8 cellular contexts compared by ENCODE assay signal in the genomic region with DNA sequence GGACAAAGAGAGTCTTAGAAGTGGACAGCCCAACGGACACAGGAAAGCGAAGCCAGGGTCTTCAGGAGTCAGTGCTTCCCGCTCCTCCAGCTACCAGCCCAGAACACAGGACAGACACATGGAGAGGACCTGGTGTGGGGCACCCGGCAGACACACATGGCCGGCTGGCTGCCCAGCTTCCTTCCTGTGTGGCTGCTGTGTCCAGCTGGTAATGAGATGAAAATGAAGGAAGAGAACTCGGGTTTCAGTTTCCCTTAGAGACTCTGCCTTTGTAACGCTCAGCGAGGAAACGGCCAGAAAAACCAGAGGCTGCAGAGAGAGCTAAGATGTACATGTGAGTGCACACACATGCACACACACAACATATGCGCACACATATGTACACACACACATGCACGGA.
DNase-seq lines count a peak whose midpoint lies in the region; ATAC-seq and TF ChIP-seq lines count a peak whose summit lies in the region.

No MANE protein-coding gene starts in this region.

- peaks cover 77% of the 10 kb centered on the region for H3K36me3 Mint-ChIP-seq in activated T-helper 1 cell treated with anti-CD3 and anti-CD28 coated beads, Interleukin-12 subunit alpha, Interleukin-12 subunit beta, Interleukin-2, Interleukin-4 antibody, amounts not matched to agents 30 ng/mL and 10 ng/mL and 1 ng/mL, durations not matched to agents 14 hours and 24 hours and 36 hours (ENCODE audit: low read depth)
- peaks cover 31% of the 10 kb centered on the region for H3K36me3 Mint-ChIP-seq in neural progenitor cell

- H3K4me1 ChIP-seq in neural progenitor cell: no peaks in the 10 kb centered on the region

- no peak overlapping the region for H2AFZ ChIP-seq in neural progenitor cell (replicated peaks)

- no peaks in the 10 kb centered on the region for H3K9me3 ChIP-seq in neural progenitor cell (ENCODE audit: low read depth)
- H3K9me3 ChIP-seq in MG63: no peaks in the 10 kb centered on the region

- H3K27ac ChIP-seq in neural progenitor cell: no peak overlapping the region

- H3K4me2 ChIP-seq in neural progenitor cell: no peak overlapping the region

- ATAC-seq in GM18870 (IDR thresholded peaks at IDR 0.05; ENCODE audit: unreplicated experiment) (peak; percentile 35), HG02759 (IDR thresholded peaks at IDR 0.05; ENCODE audit: unreplicated experiment) (peak; percentile 54), GM21360 (IDR thresholded peaks at IDR 0.05; ENCODE audit: unreplicated experiment) (no peak)

- H3K27me3 ChIP-seq in neural progenitor cell: no peaks in the 10 kb centered on the region
- H3K27me3 ChIP-seq in MG63: no peaks in the 10 kb centered on the region

- H3K36me3 ChIP-seq in neural progenitor cell (no peaks in the 10 kb centered on the region), MG63 (no peaks in the 10 kb centered on the region)

- no peak overlapping the region for H3K9ac ChIP-seq in neural progenitor cell

- H3K27ac Mint-ChIP-seq in activated T-helper 1 cell treated with anti-CD3 and anti-CD28 coated beads, Interleukin-12 subunit alpha, Interleukin-12 subunit beta, Interleukin-2, Interleukin-4 antibody, amounts not matched to agents 30 ng/mL and 10 ng/mL and 1 ng/mL, durations not matched to agents 14 hours and 24 hours and 36 hours: peak overlapping the region; percentile 74
- peak overlapping the region; percentile 29 for H3K27ac Mint-ChIP-seq in neural progenitor cell

- H3K79me2 ChIP-seq in neural progenitor cell (ENCODE audit: low read depth): peaks cover 17% of the 10 kb centered on the region

- no peaks in the 10 kb centered on the region for H4K20me1 ChIP-seq in neural progenitor cell (ENCODE audit: low read depth)

- TF ChIP-seq CTCF in neural progenitor cell (IDR thresholded peaks at IDR 0.05): no peak

- no peak for DNase-seq in activated T-helper 1 cell treated with anti-CD3 and anti-CD28 coated beads, Interleukin-12 subunit alpha, Interleukin-12 subunit beta, Interleukin-2, Interleukin-4 antibody, amounts not matched to agents 30 ng/mL and 10 ng/mL and 1 ng/mL, durations not matched to agents 14 hours and 24 hours and 36 hours (ENCODE audit: low spot score)
- DNase-seq in neural progenitor cell (ENCODE audit: low spot score) (no peak), MG63 (no peak), retina (no peak)
- no peak for DNase-seq in activated CD4-positive, alpha-beta T cell treated with anti-CD3 and anti-CD28 coated beads for 4 hours

- H3K4me1 Mint-ChIP-seq in activated T-helper 1 cell treated with anti-CD3 and anti-CD28 coated beads, Interleukin-12 subunit alpha, Interleukin-12 subunit beta, Interleukin-2, Interleukin-4 antibody, amounts not matched to agents 30 ng/mL and 10 ng/mL and 1 ng/mL, durations not matched to agents 14 hours and 24 hours and 36 hours (ENCODE audit: low read depth): peaks cover 67% of the 10 kb centered on the region
- peaks cover 9% of the 10 kb centered on the region for H3K4me1 Mint-ChIP-seq in neural progenitor cell

- H3K9me3 Mint-ChIP-seq in activated T-helper 1 cell treated with anti-CD3 and anti-CD28 coated beads, Interleukin-12 subunit alpha, Interleukin-12 subunit beta, Interleukin-2, Interleukin-4 antibody, amounts not matched to agents 30 ng/mL and 10 ng/mL and 1 ng/mL, durations not matched to agents 14 hours and 24 hours and 36 hours: peaks cover 5% of the 10 kb centered on the region
- H3K9me3 Mint-ChIP-seq in neural progenitor cell: peaks cover 9% of the 10 kb centered on the region

- intact Hi-C loops in activated T-helper 1 cell treated with anti-CD3 and anti-CD28 coated beads, Interleukin-12 subunit alpha, Interleukin-12 subunit beta, Interleukin-2, Interleukin-4 antibody, amounts not matched to agents 30 ng/mL and 10 ng/mL and 1 ng/mL, durations not matched to agents 14 hours and 24 hours and 36 hours (cut with micrococcal nuclease): no loop called here

- H3K4me3 Mint-ChIP-seq in activated T-helper 1 cell treated with anti-CD3 and anti-CD28 coated beads, Interleukin-12 subunit alpha, Interleukin-12 subunit beta, Interleukin-2, Interleukin-4 antibody, amounts not matched to agents 30 ng/mL and 10 ng/mL and 1 ng/mL, durations not matched to agents 14 hours and 24 hours and 36 hours: no peak overlapping the region
- H3K4me3 Mint-ChIP-seq in neural progenitor cell: no peak overlapping the region

- no peaks in the 10 kb centered on the region for H3F3A ChIP-seq in neural progenitor cell (ENCODE audit: low read depth)

- no peaks in the 10 kb centered on the region for H3K27me3 Mint-ChIP-seq in activated T-helper 1 cell treated with anti-CD3 and anti-CD28 coated beads, Interleukin-12 subunit alpha, Interleukin-12 subunit beta, Interleukin-2, Interleukin-4 antibody, amounts not matched to agents 30 ng/mL and 10 ng/mL and 1 ng/mL, durations not matched to agents 14 hours and 24 hours and 36 hours (ENCODE audit: insufficient read depth)
- peaks cover 2% of the 10 kb centered on the region for H3K27me3 Mint-ChIP-seq in neural progenitor cell (ENCODE audit: insufficient read depth, low read depth)

- H3K4me3 ChIP-seq in neural progenitor cell (no peak overlapping the region), MG63 (no peak overlapping the region)
